9 cellular contexts compared by ENCODE assay signal in the genomic region with DNA sequence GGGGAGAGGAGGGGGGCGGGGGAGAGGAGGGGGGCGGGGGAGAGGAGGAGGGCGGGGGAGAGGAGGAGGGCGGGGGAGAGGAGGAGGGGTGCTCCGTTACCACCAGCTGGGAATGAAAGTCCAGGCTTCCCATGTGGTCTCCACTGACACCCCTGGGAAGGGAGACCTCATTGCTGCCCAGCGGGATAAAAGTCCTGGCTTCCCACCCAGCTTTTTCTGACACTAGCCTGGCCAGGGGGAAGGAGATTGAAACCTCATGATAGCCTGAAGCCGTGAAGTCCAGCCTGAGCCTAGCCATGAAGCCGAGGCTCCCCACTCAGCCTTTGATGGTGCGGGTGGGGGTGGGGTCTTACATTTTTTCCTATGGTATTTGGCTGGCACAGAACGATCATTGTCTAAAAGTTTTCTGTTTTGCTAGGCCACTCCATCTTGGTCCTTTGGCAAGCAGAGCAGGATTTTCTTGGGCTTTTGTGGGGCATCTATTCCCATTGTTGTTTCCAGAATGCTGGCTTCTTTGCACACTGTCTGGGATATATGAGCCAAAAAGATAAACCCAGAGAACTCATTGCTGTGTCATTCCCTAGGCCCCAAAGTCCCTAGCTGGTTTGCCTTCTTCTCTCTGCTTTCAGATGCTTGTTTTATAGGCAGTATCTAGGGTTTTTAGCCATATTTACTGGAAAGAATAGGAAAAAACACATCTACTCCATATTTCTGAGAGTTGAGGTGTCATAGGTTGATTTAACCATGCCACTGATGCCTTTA.
DNase-seq lines count a peak whose midpoint lies in the region; ATAC-seq and TF ChIP-seq lines count a peak whose summit lies in the region.
"Had no signal": no experiment of that assay in that cellular context is flagged by ENCODE, and none has a peak within 500 bp of the region (broad histone marks: within the 10 kb centered on the region; RNA-seq: fewer than 3 reads in every experiment).

No MANE protein-coding gene starts in this region.

- no peak for TF ChIP-seq CTCF in NB4 (IDR thresholded peaks at IDR 0.05; ENCODE audit: low read depth, low read length)

- ATAC-seq in central memory CD8-positive, alpha-beta T cell (replicated peaks; ENCODE audit: extremely low read depth, poor library complexity, severe bottlenecking), result no peak
- ATAC-seq in natural killer cell treated with Interleukin-12 subunit alpha and Interleukin-12 subunit beta and Interleukin-15 and Interleukin-18, amount 100 ng/mL, for 72 hours, result no peak
- ATAC-seq in GM21360 (IDR thresholded peaks at IDR 0.05; ENCODE audit: unreplicated experiment), result no peak
- no peak for ATAC-seq in HG03378 (IDR thresholded peaks at IDR 0.05; ENCODE audit: unreplicated experiment)

- intact Hi-C loops in CD4-positive, alpha-beta memory T cell (cut with micrococcal nuclease), result loop anchor here (10.0 kb wide), 1 partner anchor 258 kb away; a partner anchor contains a TSS

- peaks cover 0 to 10% (median 7%) of the 10 kb centered on the region in 8 donors for H3K9me3 Mint-ChIP-seq in CD4-positive, alpha-beta memory T cell
- peaks cover 6% of the 10 kb centered on the region for H3K9me3 Mint-ChIP-seq in central memory CD8-positive, alpha-beta T cell
- H3K9me3 Mint-ChIP-seq in natural killer cell treated with Interleukin-12 subunit alpha and Interleukin-12 subunit beta and Interleukin-15 and Interleukin-18, amount 100 ng/mL, for 72 hours, result no peaks in the 10 kb centered on the region

- POLR2A ChIA-PET in CD4-positive, alpha-beta memory T cell (lab: Charles Lee; ENCODE audit: partially characterized antibody), result interaction anchor here (0.5 to 4.2 kb wide), 19 partner anchors 8 to 675 kb away, joined by 3 to 36 read pairs (median 5); a partner anchor contains a TSS

- H3K27ac ChIP-seq in CD4-positive, alpha-beta memory T cell (ENCODE audit: low read depth, low read length), result no peak overlapping the region

- H3K27me3 ChIP-seq in CD4-positive, alpha-beta memory T cell (ENCODE audit: insufficient read depth, low read length), result no peaks in the 10 kb centered on the region

- H3K4me1 Mint-ChIP-seq in CD4-positive, alpha-beta memory T cell, result peaks cover 29 to 52% (median 41%) of the 10 kb centered on the region in 4 donors
- peaks cover 31% of the 10 kb centered on the region for H3K4me1 Mint-ChIP-seq in central memory CD8-positive, alpha-beta T cell
- H3K4me1 Mint-ChIP-seq in natural killer cell treated with Interleukin-12 subunit alpha and Interleukin-12 subunit beta and Interleukin-15 and Interleukin-18, amount 100 ng/mL, for 72 hours (ENCODE audit: low read depth in 2 of 2), result peaks cover 37 to 44% of the 10 kb centered on the region in 2 donors

- H3K36me3 ChIP-seq in CD4-positive, alpha-beta memory T cell (ENCODE audit: insufficient read depth, low read length), result no peaks in the 10 kb centered on the region

- H3K36me3 Mint-ChIP-seq in CD4-positive, alpha-beta memory T cell, result peaks cover 3 to 9% of the 10 kb centered on the region in 2 donors
- H3K36me3 Mint-ChIP-seq in central memory CD8-positive, alpha-beta T cell (ENCODE audit: insufficient read depth), result peaks cover 5% of the 10 kb centered on the region
- H3K36me3 Mint-ChIP-seq in natural killer cell treated with Interleukin-12 subunit alpha and Interleukin-12 subunit beta and Interleukin-15 and Interleukin-18, amount 100 ng/mL, for 72 hours, result peaks cover 12% of the 10 kb centered on the region

- no peak overlapping the region for H3K4me3 ChIP-seq in CD4-positive, alpha-beta memory T cell (ENCODE audit: low read length in 2 of 2)
- peak overlapping the region; percentile 5 for H3K4me3 ChIP-seq in NB4 (ENCODE audit: low read depth, low read length)

- TF ChIP-seq POLR2A in NB4 (IDR thresholded peaks at IDR 0.05; ENCODE audit: extremely low read depth, insufficient read length), result no peak

- H3K4me3 Mint-ChIP-seq in CD4-positive, alpha-beta memory T cell, result peak overlapping the region in 7 of 8 donors; percentile 13 to 47 (median 35)
- peak overlapping the region; percentile 50 for H3K4me3 Mint-ChIP-seq in central memory CD8-positive, alpha-beta T cell
- H3K4me3 Mint-ChIP-seq in natural killer cell treated with Interleukin-12 subunit alpha and Interleukin-12 subunit beta and Interleukin-15 and Interleukin-18, amount 100 ng/mL, for 72 hours, result peak overlapping the region; percentile 59

- peaks cover 48% of the 10 kb centered on the region for H3K4me1 ChIP-seq in CD4-positive, alpha-beta memory T cell (ENCODE audit: insufficient read depth, low read length)

- no peak for DNase-seq in CD4-positive, alpha-beta memory T cell
- DNase-seq in NB4 (ENCODE audit: low read depth) (no peak), NCI-H2227 treated with DMSO at 0.1 percent for 48 hours (lab: John Stamatoyannopoulos, UW) (no peak), D341Med (ENCODE audit: low spot score) (no peak)
- DNase-seq in central memory CD8-positive, alpha-beta T cell (ENCODE audit: low spot score in 2 of 2), result no peak
- DNase-seq in natural killer cell treated with Interleukin-12 subunit alpha and Interleukin-12 subunit beta and Interleukin-15 and Interleukin-18, amount 100 ng/mL, for 72 hours (ENCODE audit: low spot score), result no peak
- DNase-seq: NCI-H2029 treated with DMSO at 0.1 percent for 48 hours had no signal

- H3K27ac Mint-ChIP-seq in CD4-positive, alpha-beta memory T cell, result peak overlapping the region; percentile 30 to 96 (median 90)
- peak overlapping the region; percentile 72 for H3K27ac Mint-ChIP-seq in central memory CD8-positive, alpha-beta T cell (ENCODE audit: low read depth)
- peak overlapping the region; percentile 84 to 88 for H3K27ac Mint-ChIP-seq in natural killer cell treated with Interleukin-12 subunit alpha and Interleukin-12 subunit beta and Interleukin-15 and Interleukin-18, amount 100 ng/mL, for 72 hours

- CTCF ChIA-PET in CD4-positive, alpha-beta memory T cell (lab: Charles Lee; ENCODE audit: partially characterized antibody), result interaction anchor here (0.9 to 6.1 kb wide), 17 partner anchors 9 to 407 kb away, joined by 3 to 97 read pairs (median 6); a partner anchor contains a TSS

- H3K27me3 Mint-ChIP-seq in CD4-positive, alpha-beta memory T cell, result no peaks in the 10 kb centered on the region
- H3K27me3 Mint-ChIP-seq in central memory CD8-positive, alpha-beta T cell, result no peaks in the 10 kb centered on the region
- peaks cover 7 to 10% of the 10 kb centered on the region in 2 donors for H3K27me3 Mint-ChIP-seq in natural killer cell treated with Interleukin-12 subunit alpha and Interleukin-12 subunit beta and Interleukin-15 and Interleukin-18, amount 100 ng/mL, for 72 hours

- H3K9me3 ChIP-seq in CD4-positive, alpha-beta memory T cell (ENCODE audit: control insufficient read depth in 1 of 2, low read length in 2 of 2), result no peaks in the 10 kb centered on the region
